ENCODE assay signal across 9 cellular contexts in genomic region chr9:114895605-114896004, GRCh38. TPM values are rescaled to one million over a fixed set of nuclear protein-coding genes. Genes with fewer than 3 reads are reported as not detected.
DNase-seq lines count a peak whose midpoint lies in the region; ATAC-seq and FAIRE-seq lines count a peak whose summit lies in the region.
"Had no signal": no experiment of that assay in that cellular context is flagged by ENCODE, and none has a peak within 500 bp of the region (broad histone marks: within the 10 kb centered on the region; RNA-seq: fewer than 3 reads in every experiment).

No MANE protein-coding gene starts in this region.

- no peak for FAIRE-seq in small intestine (lab: Jason Lieb, UNC)

- H3K4me3 ChIP-seq in skeletal muscle satellite cell (ENCODE audit: low read length) (no peak overlapping the region), small intestine (ENCODE audit: low read depth in 1 of 2, low read length in 2 of 2) (no peak overlapping the region)

- peak overlapping the region; percentile 31 for H3K9ac ChIP-seq in skeletal muscle satellite cell (ENCODE audit: low read depth, low read length)

- H3K9me3 Mint-ChIP-seq in activated CD4-positive, alpha-beta T cell treated with anti-CD3 and anti-CD28 coated beads, Interleukin-2, amount 10 ng/mL, durations not matched to agents 24 days and 14 days = peaks cover 13% of the 10 kb centered on the region

- H3K27ac Mint-ChIP-seq in activated CD4-positive, alpha-beta T cell treated with anti-CD3 and anti-CD28 coated beads, Interleukin-2, amount 10 ng/mL, durations not matched to agents 24 days and 14 days = peak overlapping the region; percentile 89
- H3K27ac Mint-ChIP-seq in T-helper 17 cell = peak overlapping the region; percentile 29

- H3K4me1 Mint-ChIP-seq in activated CD4-positive, alpha-beta T cell treated with anti-CD3 and anti-CD28 coated beads, Interleukin-2, amount 10 ng/mL, durations not matched to agents 24 days and 14 days = peaks cover 47% of the 10 kb centered on the region
- H3K4me1 Mint-ChIP-seq in T-helper 17 cell = peaks cover 22% of the 10 kb centered on the region

- intact Hi-C loops in activated CD4-positive, alpha-beta T cell treated with anti-CD3 and anti-CD28 coated beads, Interleukin-2, amount 10 ng/mL, durations not matched to agents 24 days and 14 days (cut with micrococcal nuclease) = loop anchor here (1.0 to 2.0 kb wide), 3 partner anchors 35 to 312 kb away; partner anchors contain the start of gene TNFSF15

- 50 to 63% (median 54%) methylated on average over 1 of the region's 1 CpG for WGBS in small intestine, 3 donors

- no peaks in the 10 kb centered on the region for H3K27me3 Mint-ChIP-seq in activated CD4-positive, alpha-beta T cell treated with anti-CD3 and anti-CD28 coated beads, Interleukin-2, amount 10 ng/mL, durations not matched to agents 24 days and 14 days
- no peaks in the 10 kb centered on the region for H3K27me3 Mint-ChIP-seq in T-helper 17 cell

- H3K4me1 ChIP-seq in skeletal muscle satellite cell (ENCODE audit: control insufficient read depth, insufficient read depth, low read length) (peaks cover 59% of the 10 kb centered on the region), small intestine (ENCODE audit: control insufficient read depth in 2 of 2, insufficient read depth in 1 of 2, low read depth in 1 of 2, low read length in 1 of 2) (peaks cover 0 to 5% of the 10 kb centered on the region in 2 donors)

- H3K4me3 Mint-ChIP-seq in activated CD4-positive, alpha-beta T cell treated with anti-CD3 and anti-CD28 coated beads, Interleukin-2, amount 10 ng/mL, durations not matched to agents 24 days and 14 days = peak overlapping the region; percentile 24
- H3K4me3 Mint-ChIP-seq in T-helper 17 cell = peak overlapping the region; percentile 31

- ATAC-seq in T-helper 17 cell = no peak

- no peak for DNase-seq in activated CD4-positive, alpha-beta T cell treated with anti-CD3 and anti-CD28 coated beads, Interleukin-2, amount 10 ng/mL, durations not matched to agents 24 days and 14 days
- no peak for DNase-seq in activated CD4-positive, alpha-beta T cell treated with anti-CD3 and anti-CD28 coated beads, Interleukin-2, amount 50 U/mL, for 4 hours
- no peak for DNase-seq in T-helper 17 cell
- peak; percentile 92 for DNase-seq in fibroblast of peridontal ligament (ENCODE audit: extremely low read depth)
- DNase-seq in small intestine = no peak
- no peak for DNase-seq in superior temporal gyrus (ENCODE audit: extremely low spot score)
- no peak for DNase-seq in glomerular visceral epithelial cell (ENCODE audit: extremely low spot score)

- H3K27me3 ChIP-seq in skeletal muscle satellite cell (ENCODE audit: control insufficient read depth, insufficient read depth, low read length) (no peaks in the 10 kb centered on the region), small intestine (ENCODE audit: control insufficient read depth in 2 of 2, insufficient read depth in 2 of 2, low read length in 2 of 2) (no peaks in the 10 kb centered on the region)

- peaks cover 49% of the 10 kb centered on the region for H3K36me3 Mint-ChIP-seq in activated CD4-positive, alpha-beta T cell treated with anti-CD3 and anti-CD28 coated beads, Interleukin-2, amount 10 ng/mL, durations not matched to agents 24 days and 14 days (ENCODE audit: low read depth)
- H3K36me3 Mint-ChIP-seq in T-helper 17 cell (ENCODE audit: low read depth) = no peaks in the 10 kb centered on the region

- no peak overlapping the region for H3K27ac ChIP-seq in small intestine (ENCODE audit: low read depth in 1 of 2, low read length in 1 of 2)

- H3K36me3 ChIP-seq in skeletal muscle satellite cell (ENCODE audit: insufficient read depth, low read length) (no peaks in the 10 kb centered on the region), small intestine (ENCODE audit: control insufficient read depth in 2 of 2, insufficient read depth in 2 of 2, low read length in 2 of 2) (no peaks in the 10 kb centered on the region)

- no peak overlapping the region for H3K4me2 ChIP-seq in skeletal muscle satellite cell (ENCODE audit: low read length)

- H3K9me3 ChIP-seq in T-helper 17 cell (ENCODE audit: control insufficient read depth, low read length, poor library complexity, severe bottlenecking) = no peaks in the 10 kb centered on the region
- H3K9me3 ChIP-seq in skeletal muscle satellite cell (replicated peaks; ENCODE audit: low read length) = no peaks in the 10 kb centered on the region
- H3K9me3 ChIP-seq in small intestine (ENCODE audit: control insufficient read depth, low read depth) = no peaks in the 10 kb centered on the region

RNA-seq across cellular contexts. Expression of gene TNFSF8, which starts 34.8 kb away (rescaled TPM):
- total RNA-seq in activated CD4-positive, alpha-beta T cell treated with anti-CD3 and anti-CD28 coated beads, Interleukin-2, amount 10 ng/mL, durations not matched to agents 24 days and 14 days = 148 and 150 TPM in 2 replicates
- total RNA-seq in T-helper 17 cell = 10 to 100 TPM; 45.7 to 47.6 TPM
- total RNA-seq in skeletal muscle satellite cell (2012; rRNA removed) = not detected in 2 replicates
- 1 to 10 TPM in 2 of 3 donors, not detected in 1; 1.1 to 1.2 TPM for polyA plus RNA-seq in small intestine
- total RNA-seq: G401 had no signal
